9 cellular contexts compared by ENCODE assay signal in genomic region chr22:23243006-23243573, GRCh38.
DNase-seq lines count a peak whose midpoint lies in the region; ATAC-seq and TF ChIP-seq lines count a peak whose summit lies in the region.
"Had no signal": no experiment of that assay in that cellular context is flagged by ENCODE, and none has a peak within 500 bp of the region (broad histone marks: within the 10 kb centered on the region; RNA-seq: fewer than 3 reads in every experiment).

No MANE protein-coding gene starts in this region.

- H3K9me3 Mint-ChIP-seq in GM23338: peaks cover 3% of the 10 kb centered on the region; the same call in 2 of the 3 replicates
- H3K9me3 Mint-ChIP-seq in activated CD8-positive, alpha-beta T cell treated with anti-CD3 and anti-CD28 coated beads, Interleukin-2, amount 10 ng/mL, durations not matched to agents 7 days and 5 days (ENCODE audit: insufficient read depth): no peaks in the 10 kb centered on the region

- CTCF ChIA-PET in activated CD8-positive, alpha-beta T cell treated with anti-CD3 and anti-CD28 coated beads, Interleukin-2, amount 10 ng/mL, durations not matched to agents 7 days and 5 days (lab: Charles Lee): interaction anchor here (0.5 to 2.6 kb wide), 17 partner anchors 12 to 734 kb away, joined by 3 to 18 read pairs (median 5); no protein-coding TSS in a partner anchor

- H4K20me1 ChIP-seq in GM23338 (replicated peaks; ENCODE audit: insufficient read depth): peaks cover 12% of the 10 kb centered on the region; the same call in 1 of the 2 replicates

- peak overlapping the region; percentile 76 for H3K4me2 ChIP-seq in GM23338

- peaks cover 18% of the 10 kb centered on the region for H3K36me3 Mint-ChIP-seq in GM23338 (ENCODE audit: low read depth)
- H3K36me3 Mint-ChIP-seq in activated CD8-positive, alpha-beta T cell treated with anti-CD3 and anti-CD28 coated beads, Interleukin-2, amount 10 ng/mL, durations not matched to agents 7 days and 5 days (ENCODE audit: low read depth): peaks cover 6% of the 10 kb centered on the region

- peak overlapping the region; percentile 99 for H3K27ac ChIP-seq in GM23338 (ENCODE audit: low read depth)
- H3K27ac ChIP-seq: psoas muscle had no signal

- POLR2A ChIA-PET in activated CD8-positive, alpha-beta T cell treated with anti-CD3 and anti-CD28 coated beads, Interleukin-2, amount 10 ng/mL, durations not matched to agents 7 days and 5 days (lab: Charles Lee): interaction anchor here (0.8 to 1.9 kb wide), 3 partner anchors 10 to 62 kb away, joined by 3 to 11 read pairs (median 3); partner anchors contain the start of gene BCR

- H3K4me1 Mint-ChIP-seq in GM23338: peaks cover 87% of the 10 kb centered on the region
- H3K4me1 Mint-ChIP-seq in activated CD8-positive, alpha-beta T cell treated with anti-CD3 and anti-CD28 coated beads, Interleukin-2, amount 10 ng/mL, durations not matched to agents 7 days and 5 days (ENCODE audit: low read depth): peaks cover 69% of the 10 kb centered on the region

- peaks cover 77% of the 10 kb centered on the region for H3K79me2 ChIP-seq in GM23338 (replicated peaks; ENCODE audit: insufficient read depth)

- no peak overlapping the region for H2AFZ ChIP-seq in GM23338

- peak overlapping the region; percentile 98 for H3K27ac Mint-ChIP-seq in GM23338
- peak overlapping the region; percentile 88 for H3K27ac Mint-ChIP-seq in activated CD8-positive, alpha-beta T cell treated with anti-CD3 and anti-CD28 coated beads, Interleukin-2, amount 10 ng/mL, durations not matched to agents 7 days and 5 days

- DNase-seq in GM23338 (ENCODE audit: low spot score) (peak; percentile 96), germinal center (ENCODE audit: low spot score) (peak; percentile 66), Ammon's horn (ENCODE audit: low spot score) (no peak), NCI-H1930 (lab: John Stamatoyannopoulos, UW) (no peak)
- peak; percentile 82 for DNase-seq in activated CD8-positive, alpha-beta T cell treated with anti-CD3 and anti-CD28 coated beads, Interleukin-2, amount 10 ng/mL, durations not matched to agents 7 days and 5 days
- DNase-seq in stimulated activated CD4-positive, alpha-beta T cell treated with anti-CD3 and anti-CD28 coated beads, TNF-alpha, amount 100 ng/mL, for 24 hours (ENCODE audit: low read depth in 3 of 3): peak; percentile 41 to 67 (median 65)

- no peaks in the 10 kb centered on the region for H3K9me2 ChIP-seq in GM23338 (ENCODE audit: insufficient read depth)

- peaks cover 26% of the 10 kb centered on the region for H3F3A ChIP-seq in GM23338 (replicated peaks; ENCODE audit: low read depth)

- peak; percentile 2 to 10; a peak in 1 of 4 replicates for TF ChIP-seq CTCF in GM23338 (conservative IDR thresholded peaks at IDR 0.05; ENCODE audit: low read depth in 2 of 2)

- H3K4me3 ChIP-seq in GM23338: peak overlapping the region; percentile 49
- H3K4me3 ChIP-seq: psoas muscle had no signal

- H3K27me3 ChIP-seq in GM23338 (ENCODE audit: insufficient read depth): no peaks in the 10 kb centered on the region

- ATAC-seq in GM23338 (peak; percentile 78), GM21786 (IDR thresholded peaks at IDR 0.05; ENCODE audit: unreplicated experiment) (no peak), HG02588 (IDR thresholded peaks at IDR 0.05; ENCODE audit: unreplicated experiment) (no peak)
- ATAC-seq in activated CD8-positive, alpha-beta T cell treated with anti-CD3 and anti-CD28 coated beads, Interleukin-2, amount 10 ng/mL, durations not matched to agents 7 days and 5 days: peak; percentile 91
- ATAC-seq: psoas muscle had no signal

- H3K4me3 Mint-ChIP-seq in GM23338: peak overlapping the region; percentile 65
- H3K4me3 Mint-ChIP-seq in activated CD8-positive, alpha-beta T cell treated with anti-CD3 and anti-CD28 coated beads, Interleukin-2, amount 10 ng/mL, durations not matched to agents 7 days and 5 days: peak overlapping the region; percentile 59

- peaks cover 74% of the 10 kb centered on the region for H3K4me1 ChIP-seq in GM23338 (ENCODE audit: insufficient read depth)
- H3K4me1 ChIP-seq: psoas muscle had no signal

- H3K27me3 Mint-ChIP-seq in GM23338 (ENCODE audit: insufficient read depth, low read depth, poor library complexity): peaks cover 28% of the 10 kb centered on the region
- H3K27me3 Mint-ChIP-seq in activated CD8-positive, alpha-beta T cell treated with anti-CD3 and anti-CD28 coated beads, Interleukin-2, amount 10 ng/mL, durations not matched to agents 7 days and 5 days (ENCODE audit: low read depth): no peaks in the 10 kb centered on the region

- no peaks in the 10 kb centered on the region for H3K36me3 ChIP-seq in GM23338 (ENCODE audit: insufficient read depth)

TF ChIP-seq in GM23338, 12 proteins besides CTCF, POLR2A, EP300 and RAD21:
- TF ChIP-seq POLR2AphosphoS5 (IDR thresholded peaks at IDR 0.05; ENCODE audit: low read depth) (0 out of 2 replicates have a peak, but pooled peaks have one; percentile 43), ZNF462 (CRISPR knock-in tag; IDR thresholded peaks at IDR 0.05) (no peak), NANOG (IDR thresholded peaks at IDR 0.05; ENCODE audit: borderline replicate concordance) (peak; percentile 24; the same call in 1 of the 2 replicates)

Comparison
In these comparisons a context has a peak if more than half of its experiments do, and no peak if none do; other contexts are left out.
1. ATAC-seq: peak in GM23338 (single experiment) and activated CD8-positive, alpha-beta T cell treated with anti-CD3 and anti-CD28 coated beads, Interleukin-2, amount 10 ng/mL, durations not matched to agents 7 days and 5 days (single experiment); none in GM21786 (single experiment) and HG02588 (single experiment).
2. DNase-seq: peak in GM23338 (single experiment), activated CD8-positive, alpha-beta T cell treated with anti-CD3 and anti-CD28 coated beads, Interleukin-2, amount 10 ng/mL, durations not matched to agents 7 days and 5 days (single experiment), germinal center (single experiment) and stimulated activated CD4-positive, alpha-beta T cell treated with anti-CD3 and anti-CD28 coated beads, TNF-alpha, amount 100 ng/mL, for 24 hours (3 of 3); none in Ammon's horn (single experiment) and NCI-H1930 (0 of 2).